ENCODE assay signal across 3 cellular contexts in genomic region chr3:156800287-156800686, GRCh38. TPM values are rescaled to one million over a fixed set of nuclear protein-coding genes. Genes with fewer than 3 reads are reported as not detected.
"Had no signal": no experiment of that assay in that cellular context is flagged by ENCODE, and none has a peak within 500 bp of the region (broad histone marks: within the 10 kb centered on the region; RNA-seq: fewer than 3 reads in every experiment).

No MANE protein-coding gene starts in this region.

RNA-seq across cellular contexts. Expression of gene LEKR1, which starts 25.9 kb away (rescaled TPM):
- total RNA-seq: GM23338, H1, H9 had no signal
- polyA plus RNA-seq: GM23338 had no signal
